Comparison of ENCODE assay signal across 10 cellular contexts in the genomic region with DNA sequence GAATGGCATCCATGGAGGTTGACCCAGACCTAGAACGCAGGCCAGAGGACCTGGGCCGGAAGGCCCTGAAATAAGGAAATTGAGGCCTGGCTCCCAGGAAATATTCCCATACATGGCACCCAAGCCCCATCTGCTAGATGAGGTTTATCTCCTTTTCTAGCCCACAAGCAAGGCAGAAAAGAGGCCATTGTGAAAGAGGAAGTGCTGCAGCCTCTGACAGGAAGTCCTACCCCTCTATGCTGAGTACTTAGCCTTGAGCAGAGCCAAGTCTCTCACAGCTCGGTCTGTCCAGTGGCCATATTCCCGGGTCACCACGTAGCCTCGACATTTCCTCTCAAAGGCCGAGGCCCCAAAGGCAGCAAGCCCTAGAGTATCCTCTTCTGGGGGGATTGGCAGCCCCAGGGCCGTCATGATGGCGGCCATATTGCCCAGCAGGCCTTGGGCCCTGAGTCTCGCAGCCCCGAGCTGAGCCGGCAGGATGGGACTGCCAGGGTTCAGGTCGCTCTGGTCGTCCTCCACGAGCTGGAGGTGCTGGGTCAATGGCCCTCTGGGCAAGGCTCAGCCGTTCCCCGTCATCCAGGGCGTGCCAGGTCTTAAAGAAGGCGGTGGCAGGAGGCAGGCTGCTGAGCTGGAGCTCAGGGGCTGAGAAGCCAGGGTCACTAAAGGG. TPM values are rescaled to one million over a fixed set of nuclear protein-coding genes. Genes with fewer than 3 reads are reported as not detected.
DNase-seq lines count a peak whose midpoint lies in the region; ATAC-seq, FAIRE-seq and TF ChIP-seq lines count a peak whose summit lies in the region.
"Had no signal": no experiment of that assay in that cellular context is flagged by ENCODE, and none has a peak within 500 bp of the region (broad histone marks: within the 10 kb centered on the region; RNA-seq: fewer than 3 reads in every experiment).

No MANE protein-coding gene starts in this region.

- no peak overlapping the region for H3K9ac ChIP-seq in HCT116 (ENCODE audit: low read length)

- H3K4me3 ChIP-seq in HCT116 (replicated peaks in 1 of 2; ENCODE audit: low read depth in 1 of 2, low read length in 2 of 2), result no peak overlapping the region
- H3K4me3 ChIP-seq in Peyer's patch, result no peak overlapping the region
- no peak overlapping the region for H3K4me3 ChIP-seq in esophagus muscularis mucosa

- peaks cover 34% of the 10 kb centered on the region for H3K4me1 Mint-ChIP-seq in stimulated activated effector memory CD8-positive, alpha-beta T cell treated with anti-CD3 and anti-CD28 coated beads, Interleukin-12 subunit alpha, Interleukin-12 subunit beta, amount 100 ng/mL, for 72 hours

- no peaks in the 10 kb centered on the region for H3K79me2 ChIP-seq in HCT116 (ENCODE audit: insufficient read depth, low read length)

- H2AFZ ChIP-seq in HCT116 (ENCODE audit: low read depth, low read length, poor library complexity, severe bottlenecking), result no peak overlapping the region

- H3K27ac Mint-ChIP-seq in stimulated activated effector memory CD8-positive, alpha-beta T cell treated with anti-CD3 and anti-CD28 coated beads, Interleukin-12 subunit alpha, Interleukin-12 subunit beta, amount 100 ng/mL, for 72 hours, result peak overlapping the region; percentile 93

- POLR2A ChIA-PET in HCT116 (lab: Charles Lee), result interaction anchor here (1.4 kb wide), 1 partner anchor 8 kb away, joined by 4 read pairs; a partner anchor contains a TSS

- FAIRE-seq in urothelium cell line (lab: Jason Lieb, UNC), result no peak

- no peak for TF ChIP-seq EP300 in esophagus muscularis mucosa (IDR thresholded peaks at IDR 0.05)

- H3K4me2 ChIP-seq in HCT116 (ENCODE audit: low read length), result peak overlapping the region; percentile 16; the same call in 1 of the 2 replicates

- no TSS peak for BruUV-seq in HCT116 (replicated peaks; lab: Mats Ljungman, UMichigan)

- TF ChIP-seq CTCF in HCT116 (IDR thresholded peaks at IDR 0.05 in 2 of 3, conservative IDR thresholded peaks at IDR 0.05 in 1 of 3; ENCODE audit: borderline replicate concordance in 1 of 3, insufficient read depth in 1 of 3, low read depth in 2 of 3, low read length in 2 of 3) (no peak), Peyer's patch (IDR thresholded peaks at IDR 0.05) (no peak), esophagus muscularis mucosa (IDR thresholded peaks at IDR 0.05) (no peak)

- no peak for TF ChIP-seq RAD21 in HCT116 (IDR thresholded peaks at IDR 0.05; ENCODE audit: low read depth)

- no peaks in the 10 kb centered on the region for H3K9me2 ChIP-seq in HCT116 (ENCODE audit: insufficient read depth)

- no peaks in the 10 kb centered on the region for H3K36me3 ChIP-seq in HCT116 (ENCODE audit: control insufficient read depth in 1 of 2, insufficient read depth in 2 of 2, low read length in 2 of 2)
- no peaks in the 10 kb centered on the region for H3K36me3 ChIP-seq in Peyer's patch
- H3K36me3 ChIP-seq in esophagus muscularis mucosa, result peaks cover 0 to 4% (median 0%) of the 10 kb centered on the region in 4 donors

- H3K27me3 ChIP-seq in HCT116 (ENCODE audit: insufficient read depth, low read length) (no peaks in the 10 kb centered on the region), Peyer's patch (no peaks in the 10 kb centered on the region), esophagus muscularis mucosa (no peaks in the 10 kb centered on the region)

- H3K27ac ChIP-seq in HCT116 (ENCODE audit: low read depth, low read length) (peak overlapping the region; percentile 89), Peyer's patch (peak overlapping the region in 3 of 4 donors; percentile 70 to 90 (median 89)), esophagus muscularis mucosa (replicated peaks in 1 of 4) (peak overlapping the region; percentile 84 to 91 (median 89))

- CTCF ChIA-PET in HCT116 (lab: Charles Lee), result interaction anchor here (0.7 kb wide), 1 partner anchor 11 kb away, joined by 4 read pairs; no protein-coding TSS in a partner anchor

- DNase-seq in HCT116 (ENCODE audit: low read depth, low spot score), result no peak
- DNase-seq in Peyer's patch, result peak in 2 of 3 donors; percentile 69 to 71
- no peak for DNase-seq in esophagus muscularis mucosa (ENCODE audit: extremely low spot score)
- DNase-seq in stimulated activated effector memory CD8-positive, alpha-beta T cell treated with anti-CD3 and anti-CD28 coated beads, Interleukin-12 subunit alpha, Interleukin-12 subunit beta, amount 100 ng/mL, for 72 hours (ENCODE audit: low spot score in 2 of 2), result no peak
- no peak for DNase-seq in urothelium cell line (ENCODE audit: low spot score)
- no peak for DNase-seq in CD1c-positive myeloid dendritic cell (ENCODE audit: extremely low spot score)
- DNase-seq in effector CD4-positive, alpha-beta T cell, result no peak
- DNase-seq: activated CD4-positive, alpha-beta T cell treated with anti-CD3 and anti-CD28 coated beads for 4 hours; cortex of kidney; stimulated activated CD4-positive, alpha-beta T cell treated with anti-CD3 and anti-CD28 coated beads, Interleukin-4, amount 100 ng/mL, for 4 hours had no signal

- H3K4me3 Mint-ChIP-seq in stimulated activated effector memory CD8-positive, alpha-beta T cell treated with anti-CD3 and anti-CD28 coated beads, Interleukin-12 subunit alpha, Interleukin-12 subunit beta, amount 100 ng/mL, for 72 hours, result no peak overlapping the region

- peaks cover 16 to 33% of the 10 kb centered on the region in 2 experiments; a peak in 3 of 4 replicates for H3K4me1 ChIP-seq in HCT116 (ENCODE audit: control insufficient read depth in 1 of 2, insufficient read depth in 2 of 2, low read length in 2 of 2)
- peaks cover 0 to 31% (median 0%) of the 10 kb centered on the region in 4 donors for H3K4me1 ChIP-seq in Peyer's patch
- peaks cover 9 to 37% (median 28%) of the 10 kb centered on the region in 4 donors for H3K4me1 ChIP-seq in esophagus muscularis mucosa

- RAD21 ChIA-PET in HCT116 (lab: Charles Lee; ENCODE audit: low non-redundant PET in 1 of 2, low total read pairs in 2 of 2, uncharacterized antibody in 2 of 2, unreplicated experiment in 2 of 2), result no interaction called here

- no peak for ATAC-seq in HCT116
- ATAC-seq in stimulated activated effector memory CD8-positive, alpha-beta T cell treated with anti-CD3 and anti-CD28 coated beads, Interleukin-12 subunit alpha, Interleukin-12 subunit beta, amount 100 ng/mL, for 72 hours, result no peak

- peaks cover 4% of the 10 kb centered on the region for H3K36me3 Mint-ChIP-seq in stimulated activated effector memory CD8-positive, alpha-beta T cell treated with anti-CD3 and anti-CD28 coated beads, Interleukin-12 subunit alpha, Interleukin-12 subunit beta, amount 100 ng/mL, for 72 hours

- H3K9me3 ChIP-seq in HCT116 (ENCODE audit: control insufficient read depth in 1 of 2, insufficient read depth in 1 of 2, low read depth in 1 of 2, low read length in 2 of 2), result no peaks in the 10 kb centered on the region
- H3K9me3 ChIP-seq in Peyer's patch, result no peaks in the 10 kb centered on the region
- H3K9me3 ChIP-seq in esophagus muscularis mucosa, result no peaks in the 10 kb centered on the region

- WGBS in esophagus muscularis mucosa, result 100% methylated on average over 6 of the region's 19 CpGs

- H3K9me3 Mint-ChIP-seq in stimulated activated effector memory CD8-positive, alpha-beta T cell treated with anti-CD3 and anti-CD28 coated beads, Interleukin-12 subunit alpha, Interleukin-12 subunit beta, amount 100 ng/mL, for 72 hours, result peaks cover 3% of the 10 kb centered on the region

- H4K20me1 ChIP-seq in HCT116 (ENCODE audit: insufficient read depth), result no peaks in the 10 kb centered on the region

- intact Hi-C loops in HCT116 (cut with micrococcal nuclease), result loop anchor here (5.0 kb wide), 1 partner anchor 62 kb away; no protein-coding TSS in a partner anchor
- intact Hi-C loops in esophagus muscularis mucosa (cut with DNase I), result no loop called here

- no peak for TF ChIP-seq POLR2A in HCT116 (IDR thresholded peaks at IDR 0.05; ENCODE audit: borderline replicate concordance, extremely low read depth, insufficient read depth, insufficient read length)
- no peak for TF ChIP-seq POLR2A in Peyer's patch (IDR thresholded peaks at IDR 0.05)
- TF ChIP-seq POLR2A in esophagus muscularis mucosa (IDR thresholded peaks at IDR 0.05; ENCODE audit: low read depth), result no peak

TF ChIP-seq in HCT116, 20 proteins besides CTCF, POLR2A, EP300 and RAD21:
- TF ChIP-seq JUND (IDR thresholded peaks at IDR 0.05), result no peak
- no peak for TF ChIP-seq SP1 (IDR thresholded peaks at IDR 0.05; ENCODE audit: low read depth)
- TF ChIP-seq ZFX (IDR thresholded peaks at IDR 0.05), result peak; percentile 30; the same call in 1 of the 2 replicates

RNA-seq across cellular contexts. Expression of a gene that starts 7.8 kb away (rescaled TPM):
- total RNA-seq in HCT116 (2021; ENCODE audit: unreplicated experiment) (1.4 TPM), Peyer's patch (1 to 10 TPM in 1 of 4 donors, not detected in 3; 1.2 TPM), esophagus muscularis mucosa (10 to 100 TPM in 2 of 4 donors, 1 to 10 TPM in 2; 6.2 to 18.8 (median 10.9) TPM)
- polyA plus RNA-seq in HCT116 (2012), result 2.2 and 3.3 TPM in 2 replicates

RNA-seq across cellular contexts. Expression of a gene that starts 10.4 kb away (rescaled TPM):
- total RNA-seq in HCT116 (2021; ENCODE audit: unreplicated experiment) (44.9 TPM), Peyer's patch (10 to 100 TPM; 12.1 to 23.9 (median 17.8) TPM), esophagus muscularis mucosa (10 to 100 TPM; 42.1 to 57.9 (median 45.5) TPM)
- 24.2 and 30.9 TPM in 2 replicates for polyA plus RNA-seq in HCT116 (2012)

RNA-seq across cellular contexts. Expression of a gene that starts 19.1 kb away (rescaled TPM):
- total RNA-seq in HCT116 (2021; ENCODE audit: unreplicated experiment) (45.2 TPM), Peyer's patch (10 to 100 TPM; 25.0 to 51.2 (median 47.9) TPM), esophagus muscularis mucosa (10 to 100 TPM; 12.1 to 28.1 (median 17.7) TPM)
- polyA plus RNA-seq in HCT116 (2012), result 25.3 and 26.6 TPM in 2 replicates

RNA-seq across cellular contexts. Expression of a gene that starts 44.6 kb away (rescaled TPM):
- total RNA-seq in HCT116 (2021; ENCODE audit: unreplicated experiment) (9.0 TPM), Peyer's patch (10 to 100 TPM; 10.7 to 25.0 (median 20.3) TPM), esophagus muscularis mucosa (10 to 100 TPM; 33.0 to 56.5 (median 45.8) TPM)
- polyA plus RNA-seq in HCT116 (2012), result 8.1 and 8.7 TPM in 2 replicates

RNA-seq across cellular contexts. Expression of a gene that starts 53.3 kb away (rescaled TPM):
- total RNA-seq in HCT116 (2021; ENCODE audit: unreplicated experiment) (26.9 TPM), Peyer's patch (10 to 100 TPM in 3 of 4 donors, 1 to 10 TPM in 1; 10.0 to 22.0 (median 16.5) TPM), esophagus muscularis mucosa (10 to 100 TPM in 2 of 4 donors, 1 to 10 TPM in 2; 7.1 to 25.4 (median 9.9) TPM)
- polyA plus RNA-seq in HCT116 (2012), result 16.1 and 18.5 TPM in 2 replicates

Comparison
In these comparisons a context has a peak if more than half of its experiments do, and no peak if none do; other contexts are left out.
1. DNase-seq: peak in Peyer's patch (2 of 3); none in HCT116 (single experiment), esophagus muscularis mucosa (single experiment), stimulated activated effector memory CD8-positive, alpha-beta T cell treated with anti-CD3 and anti-CD28 coated beads, Interleukin-12 subunit alpha, Interleukin-12 subunit beta, amount 100 ng/mL, for 72 hours (0 of 2), urothelium cell line (single experiment), CD1c-positive myeloid dendritic cell (single experiment) and effector CD4-positive, alpha-beta T cell (single experiment).
2. Peak in every context shown above with its lines, with median percentiles within 50 percentile points of each other: H3K27ac ChIP-seq.